In the genomic region with DNA sequence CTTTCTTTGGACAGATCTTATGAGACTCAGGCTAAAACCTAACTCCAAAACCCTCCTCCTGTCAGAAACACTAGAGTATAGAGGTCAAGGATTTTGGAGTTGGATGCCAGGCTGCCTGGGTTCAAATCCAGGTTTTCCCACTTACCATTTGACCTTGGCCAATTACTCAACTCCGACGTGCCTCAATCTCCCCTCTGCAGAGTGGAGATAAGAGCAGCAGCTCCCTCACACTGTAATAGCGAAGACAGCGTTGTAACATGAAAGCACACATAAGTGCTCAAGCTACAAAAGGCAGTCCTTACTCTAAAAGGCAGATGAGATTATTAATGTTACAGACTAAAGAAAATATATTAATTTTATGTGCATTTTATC, we compare ENCODE assay signal across 15 cellular contexts.
"Had no signal": no experiment of that assay in that cellular context is flagged by ENCODE, and none has a peak within 500 bp of the region (broad histone marks: within the 10 kb centered on the region; RNA-seq: fewer than 3 reads in every experiment).

No MANE protein-coding gene starts in this region.

- H3K4me1 ChIP-seq: right atrium auricular region had no signal

- H3K27me3 ChIP-seq: hepatocyte, right atrium auricular region had no signal

- H3K36me3 ChIP-seq: right atrium auricular region had no signal

- H3K9me3 ChIP-seq: right atrium auricular region had no signal

- H3K27me3 Mint-ChIP-seq: naive B cell had no signal

- H3K4me3 Mint-ChIP-seq: activated CD8-positive, alpha-beta T cell treated with anti-CD3 and anti-CD28 coated beads for 36 hours; activated naive CD4-positive, alpha-beta T cell treated with anti-CD3 and anti-CD28 coated beads for 36 hours; naive B cell; T-helper 17 cell had no signal

- DNase-seq: activated CD4-positive, alpha-beta T cell treated with anti-CD3 and anti-CD28 coated beads for 1 hour; activated CD8-positive, alpha-beta memory T cell treated with anti-CD3 and anti-CD28 coated beads, Interleukin-2, amount 50 U/mL, for 48 hours; activated CD8-positive, alpha-beta T cell treated with anti-CD3 and anti-CD28 coated beads for 36 hours; activated naive CD4-positive, alpha-beta T cell treated with anti-CD3 and anti-CD28 coated beads for 36 hours; effector CD4-positive, alpha-beta T cell; kidney glomerular epithelial cell; naive B cell; posterior cingulate gyrus; stimulated activated CD4-positive, alpha-beta T cell treated with anti-CD3 and anti-CD28 coated beads, Interleukin-2, amount 100 ng/mL, for 24 hours; stimulated activated naive CD4-positive, alpha-beta T cell; T-helper 17 cell; trophoblast cell had no signal

- H3K27ac Mint-ChIP-seq: activated CD8-positive, alpha-beta T cell treated with anti-CD3 and anti-CD28 coated beads for 36 hours; activated naive CD4-positive, alpha-beta T cell treated with anti-CD3 and anti-CD28 coated beads for 36 hours; T-helper 17 cell had no signal

- H3K4me3 ChIP-seq: coronary artery, hepatocyte, right atrium auricular region had no signal

- H3K36me3 Mint-ChIP-seq: naive B cell had no signal

- H3K9me3 Mint-ChIP-seq: activated CD8-positive, alpha-beta T cell treated with anti-CD3 and anti-CD28 coated beads for 36 hours; activated naive CD4-positive, alpha-beta T cell treated with anti-CD3 and anti-CD28 coated beads for 36 hours had no signal

- ATAC-seq: activated CD8-positive, alpha-beta T cell treated with anti-CD3 and anti-CD28 coated beads for 36 hours; T-helper 17 cell had no signal

- H3K27ac ChIP-seq: coronary artery, hepatocyte, right atrium auricular region had no signal
